In the genomic region with DNA sequence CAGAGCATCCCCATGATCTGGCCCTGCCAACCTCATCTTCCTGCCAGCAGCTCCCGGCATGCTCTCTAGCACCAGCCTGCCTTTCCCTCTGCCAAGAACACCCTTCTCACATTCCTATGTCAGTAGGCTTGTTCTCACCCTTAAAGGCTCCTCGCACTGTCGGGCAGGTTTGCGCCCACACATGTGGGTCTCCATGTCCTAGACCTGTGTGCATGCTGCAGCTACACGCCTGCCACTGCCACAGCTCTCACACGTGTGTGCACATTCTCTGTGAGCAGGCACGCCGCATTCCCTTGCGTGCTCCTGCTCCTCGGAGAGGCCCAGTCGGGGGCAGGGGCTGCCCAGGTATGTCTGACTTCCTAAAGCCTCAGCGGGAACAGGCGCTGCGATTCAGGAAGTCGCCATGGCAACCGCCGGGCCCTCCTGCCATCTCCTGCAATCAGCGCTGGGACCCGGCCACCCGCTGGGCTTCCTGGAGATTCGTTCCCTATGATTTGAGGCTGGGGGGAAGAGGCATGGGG, we compare ENCODE assay signal across 1 cellular context.
TF ChIP-seq lines count a peak whose summit lies in the region.

No MANE protein-coding gene starts in this region.

TF ChIP-seq in neural cell, 6 proteins besides CTCF, POLR2A, EP300 and RAD21 (continued from another document):
- TF ChIP-seq, protein P1, sequence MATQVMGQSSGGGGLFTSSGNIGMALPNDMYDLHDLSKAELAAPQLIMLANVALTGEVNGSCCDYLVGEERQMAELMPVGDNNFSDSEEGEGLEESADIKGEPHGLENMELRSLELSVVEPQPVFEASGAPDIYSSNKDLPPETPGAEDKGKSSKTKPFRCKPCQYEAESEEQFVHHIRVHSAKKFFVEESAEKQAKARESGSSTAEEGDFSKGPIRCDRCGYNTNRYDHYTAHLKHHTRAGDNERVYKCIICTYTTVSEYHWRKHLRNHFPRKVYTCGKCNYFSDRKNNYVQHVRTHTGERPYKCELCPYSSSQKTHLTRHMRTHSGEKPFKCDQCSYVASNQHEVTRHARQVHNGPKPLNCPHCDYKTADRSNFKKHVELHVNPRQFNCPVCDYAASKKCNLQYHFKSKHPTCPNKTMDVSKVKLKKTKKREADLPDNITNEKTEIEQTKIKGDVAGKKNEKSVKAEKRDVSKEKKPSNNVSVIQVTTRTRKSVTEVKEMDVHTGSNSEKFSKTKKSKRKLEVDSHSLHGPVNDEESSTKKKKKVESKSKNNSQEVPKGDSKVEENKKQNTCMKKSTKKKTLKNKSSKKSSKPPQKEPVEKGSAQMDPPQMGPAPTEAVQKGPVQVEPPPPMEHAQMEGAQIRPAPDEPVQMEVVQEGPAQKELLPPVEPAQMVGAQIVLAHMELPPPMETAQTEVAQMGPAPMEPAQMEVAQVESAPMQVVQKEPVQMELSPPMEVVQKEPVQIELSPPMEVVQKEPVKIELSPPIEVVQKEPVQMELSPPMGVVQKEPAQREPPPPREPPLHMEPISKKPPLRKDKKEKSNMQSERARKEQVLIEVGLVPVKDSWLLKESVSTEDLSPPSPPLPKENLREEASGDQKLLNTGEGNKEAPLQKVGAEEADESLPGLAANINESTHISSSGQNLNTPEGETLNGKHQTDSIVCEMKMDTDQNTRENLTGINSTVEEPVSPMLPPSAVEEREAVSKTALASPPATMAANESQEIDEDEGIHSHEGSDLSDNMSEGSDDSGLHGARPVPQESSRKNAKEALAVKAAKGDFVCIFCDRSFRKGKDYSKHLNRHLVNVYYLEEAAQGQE (IDR thresholded peaks at IDR 0.05; ENCODE audit: borderline replicate concordance) = peak; percentile 49
TF ChIP-seq in neural cell: peak in this region for 3.
